Comparison of ENCODE assay signal across 1 cellular context in the genomic region with DNA sequence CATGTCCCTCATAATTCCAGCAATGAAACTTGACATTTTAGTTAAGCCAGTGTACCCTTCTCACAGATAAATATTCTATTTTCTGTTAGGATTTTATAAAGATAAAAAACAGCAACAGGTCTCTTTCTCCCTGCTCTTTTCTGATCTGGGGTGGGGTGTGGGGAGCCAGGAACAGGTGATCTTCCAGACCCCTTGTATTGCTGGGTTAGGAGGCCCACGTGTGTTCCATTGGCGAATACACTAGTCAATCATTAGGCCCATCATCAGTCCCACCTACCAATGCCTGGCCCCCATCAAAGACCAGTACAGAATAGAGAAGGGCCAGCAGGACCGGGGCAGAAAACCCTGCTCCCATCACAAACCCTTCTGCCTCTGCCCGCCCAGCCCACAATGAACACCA.
A peak's percentile ranks its signal among the peaks of the same experiment; 100 is the strongest.
TF ChIP-seq lines count a peak whose summit lies in the region.

No MANE protein-coding gene starts in this region.

TF ChIP-seq in HepG2, 621 proteins besides CTCF, POLR2A, EP300 and RAD21:
- TF ChIP-seq, protein P1, sequence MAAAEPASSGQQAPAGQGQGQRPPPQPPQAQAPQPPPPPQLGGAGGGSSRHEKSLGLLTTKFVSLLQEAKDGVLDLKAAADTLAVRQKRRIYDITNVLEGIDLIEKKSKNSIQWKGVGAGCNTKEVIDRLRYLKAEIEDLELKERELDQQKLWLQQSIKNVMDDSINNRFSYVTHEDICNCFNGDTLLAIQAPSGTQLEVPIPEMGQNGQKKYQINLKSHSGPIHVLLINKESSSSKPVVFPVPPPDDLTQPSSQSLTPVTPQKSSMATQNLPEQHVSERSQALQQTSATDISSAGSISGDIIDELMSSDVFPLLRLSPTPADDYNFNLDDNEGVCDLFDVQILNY (CRISPR knock-in tag; conservative IDR thresholded peaks at IDR 0.05), result no peak
- TF ChIP-seq SNAPC2 (CRISPR knock-in tag; IDR thresholded peaks at IDR 0.05), result 0 out of 2 replicates have a peak, but pooled peaks have one; percentile 48
- TF ChIP-seq, protein P2, sequence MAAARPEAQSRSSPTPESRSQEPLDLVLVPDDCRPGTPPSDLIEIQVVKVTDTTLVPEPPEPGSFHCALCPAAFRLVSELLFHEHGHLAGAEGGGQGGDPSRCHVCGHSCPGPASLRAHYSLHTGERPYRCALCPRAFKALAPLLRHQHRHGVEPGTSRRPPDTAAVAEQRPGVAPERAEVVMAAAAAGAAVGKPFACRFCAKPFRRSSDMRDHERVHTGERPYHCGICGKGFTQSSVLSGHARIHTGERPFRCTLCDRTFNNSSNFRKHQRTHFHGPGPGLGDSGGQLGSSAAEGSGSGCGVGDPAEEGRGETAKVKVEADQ (CRISPR knock-in tag; IDR thresholded peaks at IDR 0.05; ENCODE audit: borderline replicate concordance), result no peak
- TF ChIP-seq ZNF761 (CRISPR knock-in tag; conservative IDR thresholded peaks at IDR 0.05), result 0 out of 2 replicates have a peak, but pooled peaks have one; percentile 8
- TF ChIP-seq NFYC (CRISPR knock-in tag; IDR thresholded peaks at IDR 0.05), result peak; percentile 73
- TF ChIP-seq ZNF317 (CRISPR knock-in tag; IDR thresholded peaks at IDR 0.05), result 0 out of 2 replicates have a peak, but pooled peaks have one; percentile 3
- peak; percentile 74 for TF ChIP-seq NFYB (CRISPR knock-in tag; IDR thresholded peaks at IDR 0.05)
- TF ChIP-seq, protein P3, sequence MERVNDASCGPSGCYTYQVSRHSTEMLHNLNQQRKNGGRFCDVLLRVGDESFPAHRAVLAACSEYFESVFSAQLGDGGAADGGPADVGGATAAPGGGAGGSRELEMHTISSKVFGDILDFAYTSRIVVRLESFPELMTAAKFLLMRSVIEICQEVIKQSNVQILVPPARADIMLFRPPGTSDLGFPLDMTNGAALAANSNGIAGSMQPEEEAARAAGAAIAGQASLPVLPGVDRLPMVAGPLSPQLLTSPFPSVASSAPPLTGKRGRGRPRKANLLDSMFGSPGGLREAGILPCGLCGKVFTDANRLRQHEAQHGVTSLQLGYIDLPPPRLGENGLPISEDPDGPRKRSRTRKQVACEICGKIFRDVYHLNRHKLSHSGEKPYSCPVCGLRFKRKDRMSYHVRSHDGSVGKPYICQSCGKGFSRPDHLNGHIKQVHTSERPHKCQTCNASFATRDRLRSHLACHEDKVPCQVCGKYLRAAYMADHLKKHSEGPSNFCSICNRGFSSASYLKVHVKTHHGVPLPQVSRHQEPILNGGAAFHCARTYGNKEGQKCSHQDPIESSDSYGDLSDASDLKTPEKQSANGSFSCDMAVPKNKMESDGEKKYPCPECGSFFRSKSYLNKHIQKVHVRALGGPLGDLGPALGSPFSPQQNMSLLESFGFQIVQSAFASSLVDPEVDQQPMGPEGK (CRISPR knock-in tag; IDR thresholded peaks at IDR 0.05), result 0 out of 2 replicates have a peak, but pooled peaks have one; percentile 36
- no peak for TF ChIP-seq ZNF552 (CRISPR knock-in tag; IDR thresholded peaks at IDR 0.05; ENCODE audit: borderline replicate concordance)
- TF ChIP-seq, protein P4, sequence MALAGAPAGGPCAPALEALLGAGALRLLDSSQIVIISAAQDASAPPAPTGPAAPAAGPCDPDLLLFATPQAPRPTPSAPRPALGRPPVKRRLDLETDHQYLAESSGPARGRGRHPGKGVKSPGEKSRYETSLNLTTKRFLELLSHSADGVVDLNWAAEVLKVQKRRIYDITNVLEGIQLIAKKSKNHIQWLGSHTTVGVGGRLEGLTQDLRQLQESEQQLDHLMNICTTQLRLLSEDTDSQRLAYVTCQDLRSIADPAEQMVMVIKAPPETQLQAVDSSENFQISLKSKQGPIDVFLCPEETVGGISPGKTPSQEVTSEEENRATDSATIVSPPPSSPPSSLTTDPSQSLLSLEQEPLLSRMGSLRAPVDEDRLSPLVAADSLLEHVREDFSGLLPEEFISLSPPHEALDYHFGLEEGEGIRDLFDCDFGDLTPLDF (CRISPR knock-in tag; IDR thresholded peaks at IDR 0.05), result no peak
- TF ChIP-seq, protein P5, sequence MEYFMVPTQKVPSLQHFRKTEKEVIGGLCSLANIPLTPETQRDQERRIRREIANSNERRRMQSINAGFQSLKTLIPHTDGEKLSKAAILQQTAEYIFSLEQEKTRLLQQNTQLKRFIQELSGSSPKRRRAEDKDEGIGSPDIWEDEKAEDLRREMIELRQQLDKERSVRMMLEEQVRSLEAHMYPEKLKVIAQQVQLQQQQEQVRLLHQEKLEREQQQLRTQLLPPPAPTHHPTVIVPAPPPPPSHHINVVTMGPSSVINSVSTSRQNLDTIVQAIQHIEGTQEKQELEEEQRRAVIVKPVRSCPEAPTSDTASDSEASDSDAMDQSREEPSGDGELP (IDR thresholded peaks at IDR 0.05; ENCODE audit: borderline replicate concordance, low read depth), result 0 out of 2 replicates have a peak, but pooled peaks have one; percentile 8
- TF ChIP-seq RFX1 (IDR thresholded peaks at IDR 0.05), result no peak
- no peak for TF ChIP-seq NFATC3 (CRISPR knock-in tag; IDR thresholded peaks at IDR 0.05)
- 0 out of 2 replicates have a peak, but pooled peaks have one; percentile 23 for TF ChIP-seq ZNF776 (CRISPR knock-in tag; IDR thresholded peaks at IDR 0.05)
- TF ChIP-seq ZNF747 (CRISPR knock-in tag; IDR thresholded peaks at IDR 0.05; ENCODE audit: borderline replicate concordance), result no peak
- TF ChIP-seq, protein P6, sequence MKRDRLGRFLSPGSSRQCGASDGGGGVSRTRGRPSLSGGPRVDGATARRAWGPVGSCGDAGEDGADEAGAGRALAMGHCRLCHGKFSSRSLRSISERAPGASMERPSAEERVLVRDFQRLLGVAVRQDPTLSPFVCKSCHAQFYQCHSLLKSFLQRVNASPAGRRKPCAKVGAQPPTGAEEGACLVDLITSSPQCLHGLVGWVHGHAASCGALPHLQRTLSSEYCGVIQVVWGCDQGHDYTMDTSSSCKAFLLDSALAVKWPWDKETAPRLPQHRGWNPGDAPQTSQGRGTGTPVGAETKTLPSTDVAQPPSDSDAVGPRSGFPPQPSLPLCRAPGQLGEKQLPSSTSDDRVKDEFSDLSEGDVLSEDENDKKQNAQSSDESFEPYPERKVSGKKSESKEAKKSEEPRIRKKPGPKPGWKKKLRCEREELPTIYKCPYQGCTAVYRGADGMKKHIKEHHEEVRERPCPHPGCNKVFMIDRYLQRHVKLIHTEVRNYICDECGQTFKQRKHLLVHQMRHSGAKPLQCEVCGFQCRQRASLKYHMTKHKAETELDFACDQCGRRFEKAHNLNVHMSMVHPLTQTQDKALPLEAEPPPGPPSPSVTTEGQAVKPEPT (CRISPR knock-in tag; IDR thresholded peaks at IDR 0.05; ENCODE audit: low read depth), result 0 out of 2 replicates have a peak, but pooled peaks have one; percentile 12
- TF ChIP-seq, protein P7, sequence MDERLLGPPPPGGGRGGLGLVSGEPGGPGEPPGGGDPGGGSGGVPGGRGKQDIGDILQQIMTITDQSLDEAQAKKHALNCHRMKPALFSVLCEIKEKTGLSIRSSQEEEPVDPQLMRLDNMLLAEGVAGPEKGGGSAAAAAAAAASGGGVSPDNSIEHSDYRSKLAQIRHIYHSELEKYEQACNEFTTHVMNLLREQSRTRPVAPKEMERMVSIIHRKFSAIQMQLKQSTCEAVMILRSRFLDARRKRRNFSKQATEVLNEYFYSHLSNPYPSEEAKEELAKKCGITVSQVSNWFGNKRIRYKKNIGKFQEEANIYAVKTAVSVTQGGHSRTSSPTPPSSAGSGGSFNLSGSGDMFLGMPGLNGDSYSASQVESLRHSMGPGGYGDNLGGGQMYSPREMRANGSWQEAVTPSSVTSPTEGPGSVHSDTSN (CRISPR knock-in tag; IDR thresholded peaks at IDR 0.05), result peak; percentile 63; the same call in 1 of the 2 replicates
- peak; percentile 63; the same call in 1 of the 2 replicates for TF ChIP-seq SP2 (CRISPR knock-in tag; IDR thresholded peaks at IDR 0.05)
TF ChIP-seq in HepG2: peak in this region for 11.
